In genomic region chr4:1793496-1793840, GRCh38 we compare ENCODE assay signal across 8 cellular contexts. TPM values are rescaled to one million over a fixed set of nuclear protein-coding genes. Genes with fewer than 3 reads are reported as not detected.
DNase-seq lines count a peak whose midpoint lies in the region; ATAC-seq and TF ChIP-seq lines count a peak whose summit lies in the region.

No MANE protein-coding gene starts in this region.

- TF ChIP-seq CTCF in left ventricle myocardium inferior (IDR thresholded peaks at IDR 0.05; ENCODE audit: borderline replicate concordance): no peak

- ATAC-seq in HG03432 (IDR thresholded peaks at IDR 0.05; ENCODE audit: unreplicated experiment) (peak; percentile 34), HG03175 (IDR thresholded peaks at IDR 0.05; ENCODE audit: unreplicated experiment) (no peak)

- peaks cover 56% of the 10 kb centered on the region for H3K27me3 ChIP-seq in left ventricle myocardium inferior (ENCODE audit: low read depth)

- H3K27ac ChIP-seq in left ventricle myocardium inferior (replicated peaks): peak overlapping the region; percentile 63

- intact Hi-C loops in left ventricle myocardium inferior (cut with micrococcal nuclease): no loop called here

- H3K9me3 ChIP-seq in left ventricle myocardium inferior (replicated peaks): no peaks in the 10 kb centered on the region

- DNase-seq in EH (ENCODE audit: low read depth) (peak; percentile 46), left ventricle myocardium inferior (peak; percentile 52), NCI-H1417 treated with DMSO at 0.1 percent for 48 hours (lab: John Stamatoyannopoulos, UW) (no peak), midbrain (lab: John Stamatoyannopoulos, UW) (no peak)
- peak; percentile 54 for DNase-seq in activated T-cell treated with anti-CD3 and anti-CD28 coated beads, Interleukin-2, amount 50 U/mL, for 1 hour
- peak; percentile 43 to 52 for DNase-seq in stimulated activated CD4-positive, alpha-beta T cell treated with anti-CD3 and anti-CD28 coated beads, Interleukin-2, amount 100 ng/mL, for 24 hours

- no peaks in the 10 kb centered on the region for H3K36me3 ChIP-seq in left ventricle myocardium inferior

- peak overlapping the region; percentile 69 for H3K4me3 ChIP-seq in left ventricle myocardium inferior

- peaks cover 29% of the 10 kb centered on the region for H3K4me1 ChIP-seq in left ventricle myocardium inferior

RNA-seq across cellular contexts. Expression of gene FGFR3, which starts 0.4 kb away (rescaled TPM):
- total RNA-seq in left ventricle myocardium inferior: 3.5 TPM

Comparison
In these comparisons a context has a peak if more than half of its experiments do, and no peak if none do; other contexts are left out.
1. DNase-seq: peak in EH (single experiment), activated T-cell treated with anti-CD3 and anti-CD28 coated beads, Interleukin-2, amount 50 U/mL, for 1 hour (single experiment), left ventricle myocardium inferior (single experiment) and stimulated activated CD4-positive, alpha-beta T cell treated with anti-CD3 and anti-CD28 coated beads, Interleukin-2, amount 100 ng/mL, for 24 hours (2 of 2); none in NCI-H1417 treated with DMSO at 0.1 percent for 48 hours (single experiment) and midbrain (single experiment).